In genomic region chr17:36008998-36009665, GRCh38 we compare ENCODE assay signal across 9 cellular contexts. TPM values are rescaled to one million over a fixed set of nuclear protein-coding genes. Genes with fewer than 3 reads are reported as not detected.
DNase-seq lines count a peak whose midpoint lies in the region; ATAC-seq, FAIRE-seq and TF ChIP-seq lines count a peak whose summit lies in the region.
"Had no signal": no experiment of that assay in that cellular context is flagged by ENCODE, and none has a peak within 500 bp of the region (broad histone marks: within the 10 kb centered on the region; RNA-seq: fewer than 3 reads in every experiment).

No MANE protein-coding gene starts in this region.

- in situ Hi-C loops in GM13977 (cut with MboI; ENCODE audit: low pct_unique_long_range_greater_than_20kb, low sequenced_read_pairs, unreplicated experiment), result no loop called here

- H3K36me3 ChIP-seq in BE2C (no peaks in the 10 kb centered on the region), keratinocyte (ENCODE audit: control insufficient read depth in 2 of 2, extremely low read depth in 1 of 2, insufficient read depth in 2 of 2, low read length in 2 of 2) (no peaks in the 10 kb centered on the region), ovary (no peaks in the 10 kb centered on the region)

- H3K27me3 ChIP-seq in BE2C, result peaks cover 10% of the 10 kb centered on the region
- H3K27me3 ChIP-seq in keratinocyte (ENCODE audit: control insufficient read depth, extremely low read depth, insufficient read depth, low read length), result no peaks in the 10 kb centered on the region
- H3K27me3 ChIP-seq in ovary, result no peaks in the 10 kb centered on the region

- H3K27ac ChIP-seq in VCaP (no peak overlapping the region), keratinocyte (ENCODE audit: control insufficient read depth, insufficient read depth, low read length) (no peak overlapping the region), ovary (no peak overlapping the region)

- H2AFZ ChIP-seq in keratinocyte (ENCODE audit: control insufficient read depth, low read length), result no peak overlapping the region

- H4K20me1 ChIP-seq in keratinocyte (ENCODE audit: control insufficient read depth, extremely low read depth, insufficient read depth, low read length), result no peaks in the 10 kb centered on the region

- dilution Hi-C loops in keratinocyte (cut with MboI; ENCODE audit: extremely low pct_ligation_motif_present, low sequenced_read_pairs), result no loop called here

- WGBS in ovary, 3 donors, result 71 to 82% (median 76%) methylated on average over 14 of the region's 14 CpGs

- H3K4me1 ChIP-seq in BE2C (no peaks in the 10 kb centered on the region), keratinocyte (ENCODE audit: control insufficient read depth, extremely low read depth, insufficient read depth, low read length) (no peaks in the 10 kb centered on the region), ovary (ENCODE audit: insufficient read depth) (no peaks in the 10 kb centered on the region)

- DNase-seq in BE2C, result peak; percentile 17
- no peak for DNase-seq in GM13977 (ENCODE audit: low spot score)
- no peak for DNase-seq in keratinocyte (ENCODE audit: low read depth, low spot score)
- no peak for DNase-seq in NCI-H1417 treated with DMSO at 0.1 percent for 48 hours (lab: John Stamatoyannopoulos, UW)
- DNase-seq in UCSD-AML1 (lab: John Stamatoyannopoulos, UW; ENCODE audit: unreplicated experiment), result no peak
- no peak for DNase-seq in ovary

- H3K4me2 ChIP-seq in keratinocyte (ENCODE audit: control insufficient read depth, extremely low read depth, insufficient read depth, low read depth, low read length), result no peak overlapping the region

- FAIRE-seq in keratinocyte (lab: Jason Lieb, UNC), result no peak

- H3K9me3 ChIP-seq in BE2C, result no peaks in the 10 kb centered on the region; the same call in 1 of the 2 replicates
- no peaks in the 10 kb centered on the region for H3K9me3 ChIP-seq in keratinocyte (ENCODE audit: control insufficient read depth, low read depth, low read length)
- peaks cover 0 to 12% of the 10 kb centered on the region in 2 donors for H3K9me3 ChIP-seq in ovary

- H3K79me2 ChIP-seq in keratinocyte (ENCODE audit: control insufficient read depth, insufficient read depth, low read length), result no peaks in the 10 kb centered on the region

- no peaks in the 10 kb centered on the region for H3K9me1 ChIP-seq in keratinocyte (ENCODE audit: control insufficient read depth, extremely low read depth, insufficient read depth, low read length)

- no peak for TF ChIP-seq EP300 in ovary (IDR thresholded peaks at IDR 0.05)

- no peak for TF ChIP-seq POLR2A in ovary (IDR thresholded peaks at IDR 0.05)

- TF ChIP-seq CTCF in BE2C (IDR thresholded peaks at IDR 0.05; ENCODE audit: low read depth, low read length) (peak; percentile 60), GM13977 (IDR thresholded peaks at IDR 0.05; ENCODE audit: extremely low read depth, insufficient read depth, missing control alignments) (peak; percentile 30), VCaP (conservative IDR thresholded peaks at IDR 0.05) (0 out of 2 replicates have a peak, but pooled peaks have one; percentile 20), keratinocyte (optimal IDR thresholded peaks at IDR 0.05 in 1 of 3, IDR thresholded peaks at IDR 0.05 in 1 of 3, conservative IDR thresholded peaks at IDR 0.05 in 1 of 3; ENCODE audit: extremely low read depth in 1 of 3, insufficient read depth in 2 of 3, low read length in 3 of 3) (peak; percentile 57 to 69 (median 58)), ovary (IDR thresholded peaks at IDR 0.05) (no peak)

- no peak overlapping the region for H3K4me3 ChIP-seq in BE2C (ENCODE audit: low read depth, low read length)
- H3K4me3 ChIP-seq in keratinocyte (ENCODE audit: control insufficient read depth in 2 of 3, extremely low read depth in 1 of 3, insufficient read depth in 2 of 3, low read depth in 1 of 3, low read length in 3 of 3), result no peak overlapping the region
- H3K4me3 ChIP-seq in ovary, result no peak overlapping the region

- H3K9ac ChIP-seq in keratinocyte (ENCODE audit: control insufficient read depth, extremely low read depth, insufficient read depth, low read length), result no peak overlapping the region

- intact Hi-C loops in ovary (cut with DNase I), result no loop called here

- ATAC-seq in GM18520 (IDR thresholded peaks at IDR 0.05; ENCODE audit: unreplicated experiment), result no peak

RNA-seq across cellular contexts. Expression of gene CCL15, which starts 7.8 kb away (rescaled TPM):
- not detected for polyA plus RNA-seq in BE2C (2012; ENCODE audit: insufficient read depth, insufficient read length, low read depth)
- polyA plus RNA-seq in keratinocyte (not detected in 3 replicates), ovary (not detected)
- not detected for polyA plus RNA-seq in keratinocyte (2011; ENCODE audit: low read depth)
- not detected in 2 replicates for polyA plus RNA-seq in keratinocyte (2011; cell fraction: cytosol; rRNA removed)
- polyA plus RNA-seq in keratinocyte (2011; cell fraction: nucleus; rRNA removed), result not detected in 2 replicates
- not detected in 2 replicates for polyA plus RNA-seq in keratinocyte (2012; ENCODE audit: low replicate concordance)
- not detected in 3 replicates for polyA minus RNA-seq in keratinocyte
- polyA minus RNA-seq in keratinocyte (2011; cell fraction: cytosol; rRNA and poly(A)+ RNA removed), result not detected
- not detected in 2 replicates for polyA minus RNA-seq in keratinocyte (2011; cell fraction: nucleus; rRNA and poly(A)+ RNA removed)
- under 1 TPM in 1 of 7 donors, not detected in 6; 0.48 TPM for total RNA-seq in ovary
- total RNA-seq: activated CD8-positive, alpha-beta memory T cell treated with anti-CD3 and anti-CD28 coated beads for 36 hours had no signal

RNA-seq across cellular contexts. Expression of gene CCL23, which starts 8.6 kb away (rescaled TPM):
- not detected for polyA plus RNA-seq in BE2C (2012; ENCODE audit: insufficient read depth, insufficient read length, low read depth)
- polyA plus RNA-seq in keratinocyte (not detected in 3 replicates), ovary (1 to 10 TPM; 3.7 to 3.9 TPM)
- polyA plus RNA-seq in keratinocyte (2011; ENCODE audit: low read depth), result not detected
- polyA plus RNA-seq in keratinocyte (2011; cell fraction: cytosol; rRNA removed), result not detected in 2 replicates
- not detected in 2 replicates for polyA plus RNA-seq in keratinocyte (2011; cell fraction: nucleus; rRNA removed)
- polyA plus RNA-seq in keratinocyte (2012; ENCODE audit: low replicate concordance), result not detected in 2 replicates
- polyA minus RNA-seq in keratinocyte, result not detected in 3 replicates
- not detected for polyA minus RNA-seq in keratinocyte (2011; cell fraction: cytosol; rRNA and poly(A)+ RNA removed)
- not detected in 2 replicates for polyA minus RNA-seq in keratinocyte (2011; cell fraction: nucleus; rRNA and poly(A)+ RNA removed)
- total RNA-seq in ovary, result 1 to 10 TPM in 3 of 7 donors, under 1 TPM in 2, not detected in 2; 0.81 to 9.2 (median 2.3) TPM

RNA-seq across cellular contexts. Expression of gene CCL14, which starts 22.6 kb away (rescaled TPM):
- polyA plus RNA-seq in BE2C (2012; ENCODE audit: insufficient read depth, insufficient read length, low read depth), result not detected
- polyA plus RNA-seq in keratinocyte, result not detected in 3 replicates
- polyA plus RNA-seq in keratinocyte (2011; ENCODE audit: low read depth), result not detected
- not detected in 2 replicates for polyA plus RNA-seq in keratinocyte (2011; cell fraction: cytosol; rRNA removed)
- not detected in 2 replicates for polyA plus RNA-seq in keratinocyte (2011; cell fraction: nucleus; rRNA removed)
- polyA plus RNA-seq in keratinocyte (2012; ENCODE audit: low replicate concordance), result not detected in 2 replicates
- not detected in 3 replicates for polyA minus RNA-seq in keratinocyte
- polyA minus RNA-seq in keratinocyte (2011; cell fraction: cytosol; rRNA and poly(A)+ RNA removed), result not detected
- polyA minus RNA-seq in keratinocyte (2011; cell fraction: nucleus; rRNA and poly(A)+ RNA removed), result not detected in 2 replicates
- total RNA-seq in ovary, result 10 to 100 TPM in 4 of 7 donors, 1 to 10 TPM in 3; 3.3 to 64.8 (median 11.7) TPM
- polyA plus RNA-seq in ovary, result 100 to 1,000 TPM in 1 of 2 donors, 10 to 100 TPM in 1; 37.4 to 411 TPM
- total RNA-seq: activated CD8-positive, alpha-beta memory T cell treated with anti-CD3 and anti-CD28 coated beads for 36 hours had no signal

RNA-seq across cellular contexts. Expression of gene CCL16, which starts 27.8 kb away (rescaled TPM):
- not detected for polyA plus RNA-seq in BE2C (2012; ENCODE audit: insufficient read depth, insufficient read length, low read depth)
- polyA plus RNA-seq in keratinocyte, result not detected in 3 replicates
- not detected for polyA plus RNA-seq in keratinocyte (2011; ENCODE audit: low read depth)
- polyA plus RNA-seq in keratinocyte (2011; cell fraction: cytosol; rRNA removed), result not detected in 2 replicates
- polyA plus RNA-seq in keratinocyte (2011; cell fraction: nucleus; rRNA removed), result not detected in 2 replicates
- not detected in 2 replicates for polyA plus RNA-seq in keratinocyte (2012; ENCODE audit: low replicate concordance)
- polyA minus RNA-seq in keratinocyte, result not detected in 3 replicates
- polyA minus RNA-seq in keratinocyte (2011; cell fraction: cytosol; rRNA and poly(A)+ RNA removed), result not detected
- not detected in 2 replicates for polyA minus RNA-seq in keratinocyte (2011; cell fraction: nucleus; rRNA and poly(A)+ RNA removed)
- under 1 TPM in 2 of 7 donors, not detected in 5; 0.11 to 0.26 TPM for total RNA-seq in ovary
- under 1 TPM; 0.17 to 0.90 TPM for polyA plus RNA-seq in ovary
- total RNA-seq: activated CD8-positive, alpha-beta memory T cell treated with anti-CD3 and anti-CD28 coated beads for 36 hours had no signal

RNA-seq across cellular contexts. Expression of gene CCL18, which starts 54.9 kb away (rescaled TPM):
- not detected for polyA plus RNA-seq in BE2C (2012; ENCODE audit: insufficient read depth, insufficient read length, low read depth)
- polyA plus RNA-seq in keratinocyte (not detected in 3 replicates), ovary (10 to 100 TPM in 1 of 2 donors, 1 to 10 TPM in 1; 1.3 to 24.0 TPM)
- not detected for polyA plus RNA-seq in keratinocyte (2011; ENCODE audit: low read depth)
- polyA plus RNA-seq in keratinocyte (2011; cell fraction: cytosol; rRNA removed), result not detected in 2 replicates
- not detected in 2 replicates for polyA plus RNA-seq in keratinocyte (2011; cell fraction: nucleus; rRNA removed)
- polyA plus RNA-seq in keratinocyte (2012; ENCODE audit: low replicate concordance), result not detected in 2 replicates
- polyA minus RNA-seq in keratinocyte, result not detected in 3 replicates
- not detected for polyA minus RNA-seq in keratinocyte (2011; cell fraction: cytosol; rRNA and poly(A)+ RNA removed)
- polyA minus RNA-seq in keratinocyte (2011; cell fraction: nucleus; rRNA and poly(A)+ RNA removed), result not detected in 2 replicates
- total RNA-seq in ovary, result 10 to 100 TPM in 1 of 7 donors, under 1 TPM in 3, not detected in 3; 0.20 to 28.4 (median 0.38) TPM

Comparison
In these comparisons a context has a peak if more than half of its experiments do, and no peak if none do; other contexts are left out.
1. CTCF ChIP-seq: peak in BE2C (single experiment), GM13977 (single experiment), VCaP (single experiment) and keratinocyte (3 of 3); none in ovary (0 of 3).
2. RNA of gene CCL14, which starts 22.6 kb away (polyA plus RNA-seq): 37.4 to 411 TPM in ovary; not detected in keratinocyte; every median in the first group is over 10 times any median in the second.